In genomic region chr4:109214622-109215350, GRCh38 we compare ENCODE assay signal across 23 cellular contexts.
A peak's percentile ranks its signal among the peaks of the same experiment; 100 is the strongest.
DNase-seq lines count a peak whose midpoint lies in the region; ATAC-seq, FAIRE-seq and TF ChIP-seq lines count a peak whose summit lies in the region.
"Had no signal": no experiment of that assay in that cellular context is flagged by ENCODE, and none has a peak within 500 bp of the region (broad histone marks: within the 10 kb centered on the region; RNA-seq: fewer than 3 reads in every experiment).

No MANE protein-coding gene starts in this region.

- TF ChIP-seq CTCF in left ventricle myocardium inferior (IDR thresholded peaks at IDR 0.05; ENCODE audit: borderline replicate concordance) (no peak), foreskin keratinocyte (conservative IDR thresholded peaks at IDR 0.05) (no peak), retinal pigment epithelial cell (conservative IDR thresholded peaks at IDR 0.05; ENCODE audit: low read depth, low read length) (no peak), pancreas (IDR thresholded peaks at IDR 0.05) (no peak), chondrocyte (IDR thresholded peaks at IDR 0.05) (no peak)

- H3K9me3 ChIP-seq in left ventricle myocardium inferior (replicated peaks) = no peaks in the 10 kb centered on the region
- no peaks in the 10 kb centered on the region for H3K9me3 ChIP-seq in pancreas
- H3K9me3 ChIP-seq: gastrocnemius medialis, transverse colon had no signal

- DNase-seq in left ventricle myocardium inferior = no peak
- DNase-seq in left cardiac atrium = no peak
- peak; percentile 16 for DNase-seq in astrocyte of the hippocampus (ENCODE audit: low read depth, low spot score)
- peak in 1 of 2 donors; percentile 23 for DNase-seq in foreskin keratinocyte
- peak; percentile 13 for DNase-seq in retinal pigment epithelial cell (ENCODE audit: low read depth)
- DNase-seq in pancreas = no peak
- DNase-seq in chondrocyte (ENCODE audit: low spot score) = no peak
- DNase-seq: activated CD4-positive, alpha-beta T cell treated with anti-CD3 and anti-CD28 coated beads for 36 hours; gastrocnemius medialis; NCI-H1092; NCI-H2081; NCI-H510A; stimulated activated CD4-positive, alpha-beta T cell treated with anti-CD3 and anti-CD28 coated beads, Interleukin-4, amount 100 ng/mL, for 4 hours; stimulated activated naive CD8-positive, alpha-beta T cell treated with anti-CD3 and anti-CD28 coated beads, Interleukin-15, amount 100 ng/mL, for 72 hours; transverse colon had no signal

- no peaks in the 10 kb centered on the region for H3K9me3 Mint-ChIP-seq in chondrocyte (ENCODE audit: low read depth)
- H3K9me3 Mint-ChIP-seq: activated T-helper 1 cell treated with anti-CD3 and anti-CD28 coated beads, Interleukin-12 subunit alpha, Interleukin-12 subunit beta, Interleukin-2, Interleukin-4 antibody, amounts not matched to agents 30 ng/mL and 10 ng/mL and 1 ng/mL, durations not matched to agents 14 hours and 24 hours and 36 hours; brain; dendritic cell treated with granulocyte-macrophage colony-stimulating factor and Interleukin-4, amounts not matched to agents 40 ng/mL and 50 ng/mL, for 4 days; neural progenitor cell; stimulated activated naive CD8-positive, alpha-beta T cell treated with anti-CD3 and anti-CD28 coated beads, Interleukin-15, amount 100 ng/mL, for 72 hours had no signal

- H3K27ac Mint-ChIP-seq in chondrocyte (ENCODE audit: unreplicated experiment) = no peak overlapping the region
- H3K27ac Mint-ChIP-seq: activated CD4-positive, alpha-beta T cell treated with anti-CD3 and anti-CD28 coated beads for 36 hours; activated naive CD8-positive, alpha-beta T cell; activated T-helper 1 cell treated with anti-CD3 and anti-CD28 coated beads, Interleukin-12 subunit alpha, Interleukin-12 subunit beta, Interleukin-2, Interleukin-4 antibody, amounts not matched to agents 30 ng/mL and 10 ng/mL and 1 ng/mL, durations not matched to agents 14 hours and 24 hours and 36 hours; CD14-positive monocyte; dendritic cell treated with granulocyte-macrophage colony-stimulating factor and Interleukin-4, amounts not matched to agents 40 ng/mL and 50 ng/mL, for 4 days; neural progenitor cell; stimulated activated naive CD8-positive, alpha-beta T cell treated with anti-CD3 and anti-CD28 coated beads, Interleukin-15, amount 100 ng/mL, for 72 hours had no signal

- intact Hi-C loops in left ventricle myocardium inferior (cut with micrococcal nuclease) (no loop called here), left cardiac atrium (cut with DNase I) (no loop called here), pancreas (cut with DNase I) (no loop called here)

- H3K36me3 ChIP-seq in left ventricle myocardium inferior (no peaks in the 10 kb centered on the region), pancreas (no peaks in the 10 kb centered on the region)
- H3K36me3 ChIP-seq: gastrocnemius medialis, neural progenitor cell, transverse colon had no signal

- FAIRE-seq in pancreas (lab: Jason Lieb, UNC) = no peak
- FAIRE-seq: D721Med had no signal

- no peaks in the 10 kb centered on the region for H3K27me3 Mint-ChIP-seq in chondrocyte (ENCODE audit: low read depth)
- H3K27me3 Mint-ChIP-seq: activated CD4-positive, alpha-beta T cell treated with anti-CD3 and anti-CD28 coated beads for 36 hours; brain; dendritic cell treated with granulocyte-macrophage colony-stimulating factor and Interleukin-4, amounts not matched to agents 40 ng/mL and 50 ng/mL, for 4 days; stimulated activated naive CD8-positive, alpha-beta T cell treated with anti-CD3 and anti-CD28 coated beads, Interleukin-15, amount 100 ng/mL, for 72 hours had no signal

- no peaks in the 10 kb centered on the region for H3K36me3 Mint-ChIP-seq in chondrocyte (ENCODE audit: low read depth)
- H3K36me3 Mint-ChIP-seq: activated naive CD8-positive, alpha-beta T cell; brain; CD14-positive monocyte; neural progenitor cell had no signal

- H3K4me1 ChIP-seq in left ventricle myocardium inferior (no peaks in the 10 kb centered on the region), foreskin keratinocyte (peaks cover 9% of the 10 kb centered on the region), pancreas (no peaks in the 10 kb centered on the region)
- H3K4me1 ChIP-seq: neural progenitor cell, transverse colon had no signal

- H3K27me3 ChIP-seq in left ventricle myocardium inferior (ENCODE audit: low read depth) (no peaks in the 10 kb centered on the region), foreskin keratinocyte (peaks cover 4% of the 10 kb centered on the region), pancreas (no peaks in the 10 kb centered on the region)
- H3K27me3 ChIP-seq: gastrocnemius medialis, neural progenitor cell, transverse colon had no signal

- no peak overlapping the region for H3K4me3 ChIP-seq in left ventricle myocardium inferior
- H3K4me3 ChIP-seq in retinal pigment epithelial cell (ENCODE audit: low read length) = no peak overlapping the region
- H3K4me3 ChIP-seq in pancreas = no peak overlapping the region
- H3K4me3 ChIP-seq: gastrocnemius medialis, neural progenitor cell, transverse colon had no signal

- ATAC-seq in left cardiac atrium (no peak), foreskin keratinocyte (peak; percentile 35), pancreas (no peak), HG02981 (IDR thresholded peaks at IDR 0.05; ENCODE audit: unreplicated experiment) (no peak)
- ATAC-seq: activated CD4-positive, alpha-beta T cell treated with anti-CD3 and anti-CD28 coated beads for 36 hours; gastrocnemius medialis; stimulated activated naive CD8-positive, alpha-beta T cell treated with anti-CD3 and anti-CD28 coated beads, Interleukin-15, amount 100 ng/mL, for 72 hours had no signal

- H3K4me1 Mint-ChIP-seq in chondrocyte (ENCODE audit: low read depth) = peaks cover 16% of the 10 kb centered on the region
- H3K4me1 Mint-ChIP-seq: activated CD4-positive, alpha-beta T cell treated with anti-CD3 and anti-CD28 coated beads for 36 hours; CD14-positive monocyte; neural progenitor cell; stimulated activated naive CD8-positive, alpha-beta T cell treated with anti-CD3 and anti-CD28 coated beads, Interleukin-15, amount 100 ng/mL, for 72 hours had no signal

- H3K4me3 Mint-ChIP-seq in chondrocyte (ENCODE audit: unreplicated experiment) = no peak overlapping the region
- H3K4me3 Mint-ChIP-seq: activated CD4-positive, alpha-beta T cell treated with anti-CD3 and anti-CD28 coated beads for 36 hours; activated naive CD8-positive, alpha-beta T cell; activated T-helper 1 cell treated with anti-CD3 and anti-CD28 coated beads, Interleukin-12 subunit alpha, Interleukin-12 subunit beta, Interleukin-2, Interleukin-4 antibody, amounts not matched to agents 30 ng/mL and 10 ng/mL and 1 ng/mL, durations not matched to agents 14 hours and 24 hours and 36 hours; brain; CD14-positive monocyte; dendritic cell treated with granulocyte-macrophage colony-stimulating factor and Interleukin-4, amounts not matched to agents 40 ng/mL and 50 ng/mL, for 4 days; neural progenitor cell; stimulated activated naive CD8-positive, alpha-beta T cell treated with anti-CD3 and anti-CD28 coated beads, Interleukin-15, amount 100 ng/mL, for 72 hours had no signal

- H3K27ac ChIP-seq in left ventricle myocardium inferior (replicated peaks) (peak overlapping the region; percentile 71), foreskin keratinocyte (no peak overlapping the region), pancreas (no peak overlapping the region)
- H3K27ac ChIP-seq: neural progenitor cell, transverse colon had no signal

- WGBS in pancreas, 2 donors = 58 to 63% methylated on average over 4 of the region's 4 CpGs

Comparison
In these comparisons a context has a peak if more than half of its experiments do, and no peak if none do; other contexts are left out.
1. DNase-seq: peak in astrocyte of the hippocampus (single experiment) and retinal pigment epithelial cell (single experiment); none in left ventricle myocardium inferior (single experiment), left cardiac atrium (single experiment), pancreas (0 of 6) and chondrocyte (single experiment).